ENCODE assay signal across 10 cellular contexts in genomic region chr18:25229080-25229479, GRCh38.
A peak's percentile ranks its signal among the peaks of the same experiment; 100 is the strongest.
DNase-seq lines count a peak whose midpoint lies in the region; TF ChIP-seq lines count a peak whose summit lies in the region.
"Had no signal": no experiment of that assay in that cellular context is flagged by ENCODE, and none has a peak within 500 bp of the region (broad histone marks: within the 10 kb centered on the region; RNA-seq: fewer than 3 reads in every experiment).

No MANE protein-coding gene starts in this region.

- H3K36me3 Mint-ChIP-seq in activated CD4-positive, alpha-beta T cell treated with anti-CD3 and anti-CD28 coated beads, Interleukin-2, amount 10 ng/mL, durations not matched to agents 7 days and 5 days (ENCODE audit: low read depth), result no peaks in the 10 kb centered on the region

- TF ChIP-seq POLR2A in adrenal gland (IDR thresholded peaks at IDR 0.05) (no peak), esophagus squamous epithelium (IDR thresholded peaks at IDR 0.05) (no peak)

- WGBS in adrenal gland, 4 donors, result 59 to 69% (median 65%) methylated on average over 3 of the region's 3 CpGs
- 15 to 24% methylated on average over 3 of the region's 3 CpGs for WGBS in esophagus squamous epithelium, 2 donors

- H3K4me3 Mint-ChIP-seq in activated CD4-positive, alpha-beta T cell treated with anti-CD3 and anti-CD28 coated beads, Interleukin-2, amount 10 ng/mL, durations not matched to agents 7 days and 5 days, result no peak overlapping the region

- H3K9me3 ChIP-seq in adrenal gland (replicated peaks in 1 of 3) (no peaks in the 10 kb centered on the region), esophagus squamous epithelium (no peaks in the 10 kb centered on the region)

- H3K36me3 ChIP-seq in adrenal gland (replicated peaks in 1 of 2), result no peaks in the 10 kb centered on the region
- peaks cover 0 to 5% (median 0%) of the 10 kb centered on the region in 3 donors for H3K36me3 ChIP-seq in esophagus squamous epithelium

- DNase-seq in COR-L47 (lab: John Stamatoyannopoulos, UW) (peak; percentile 13), LHCN-M2 (ENCODE audit: low read depth) (peak; percentile 60), adrenal gland (peak in 6 of 7 donors; percentile 22 to 64 (median 36)), iris pigment epithelial cell (ENCODE audit: low read depth) (peak; percentile 21), esophagus squamous epithelium (lab: John Stamatoyannopoulos, UW) (no peak), T-helper 2 cell (no peak), HK-2 (ENCODE audit: unreplicated experiment) (no peak)
- DNase-seq in activated CD4-positive, alpha-beta T cell treated with anti-CD3 and anti-CD28 coated beads, Interleukin-2, amount 10 ng/mL, durations not matched to agents 7 days and 5 days, result no peak
- DNase-seq: activated T-cell treated with anti-CD3 and anti-CD28 coated beads, Interleukin-2, amount 50 U/mL, for 48 hours; stimulated activated CD4-positive, alpha-beta T cell treated with anti-CD3 and anti-CD28 coated beads, Interleukin-4, amount 100 ng/mL, for 24 hours had no signal

- H3K27ac ChIP-seq in adrenal gland (peak overlapping the region in 1 of 5 donors; percentile 23), esophagus squamous epithelium (peak overlapping the region in 2 of 4 donors; percentile 32 to 71)

- TF ChIP-seq CTCF in adrenal gland (IDR thresholded peaks at IDR 0.05) (no peak), esophagus squamous epithelium (IDR thresholded peaks at IDR 0.05) (no peak)

- no peaks in the 10 kb centered on the region for H3K9me3 Mint-ChIP-seq in activated CD4-positive, alpha-beta T cell treated with anti-CD3 and anti-CD28 coated beads, Interleukin-2, amount 10 ng/mL, durations not matched to agents 7 days and 5 days

- no peaks in the 10 kb centered on the region for H3K27me3 ChIP-seq in adrenal gland
- no peaks in the 10 kb centered on the region for H3K27me3 ChIP-seq in esophagus squamous epithelium

- POLR2A ChIA-PET in activated CD4-positive, alpha-beta T cell treated with anti-CD3 and anti-CD28 coated beads, Interleukin-2, amount 10 ng/mL, durations not matched to agents 7 days and 5 days (lab: Charles Lee), result no interaction called here

- CTCF ChIA-PET in activated CD4-positive, alpha-beta T cell treated with anti-CD3 and anti-CD28 coated beads, Interleukin-2, amount 10 ng/mL, durations not matched to agents 7 days and 5 days (lab: Charles Lee), result no interaction called here

- no peak overlapping the region for H3K4me3 ChIP-seq in adrenal gland
- no peak overlapping the region for H3K4me3 ChIP-seq in esophagus squamous epithelium

- no peaks in the 10 kb centered on the region for H3K4me1 Mint-ChIP-seq in activated CD4-positive, alpha-beta T cell treated with anti-CD3 and anti-CD28 coated beads, Interleukin-2, amount 10 ng/mL, durations not matched to agents 7 days and 5 days

- peaks cover 7% of the 10 kb centered on the region for H3K27me3 Mint-ChIP-seq in activated CD4-positive, alpha-beta T cell treated with anti-CD3 and anti-CD28 coated beads, Interleukin-2, amount 10 ng/mL, durations not matched to agents 7 days and 5 days

- intact Hi-C loops in adrenal gland (cut with DNase I) (no loop called here), esophagus squamous epithelium (cut with DNase I) (no loop called here)

- no peak overlapping the region for H3K27ac Mint-ChIP-seq in activated CD4-positive, alpha-beta T cell treated with anti-CD3 and anti-CD28 coated beads, Interleukin-2, amount 10 ng/mL, durations not matched to agents 7 days and 5 days

- H3K4me1 ChIP-seq in adrenal gland (replicated peaks in 1 of 2) (peaks cover 3 to 29% of the 10 kb centered on the region in 2 donors), esophagus squamous epithelium (peaks cover 0 to 44% (median 8%) of the 10 kb centered on the region in 3 donors)

Comparison
In these comparisons a context has a peak if more than half of its experiments do, and no peak if none do; other contexts are left out.
1. DNase-seq: peak in COR-L47 (single experiment), LHCN-M2 (single experiment), adrenal gland (6 of 7) and iris pigment epithelial cell (single experiment); none in esophagus squamous epithelium (single experiment), activated CD4-positive, alpha-beta T cell treated with anti-CD3 and anti-CD28 coated beads, Interleukin-2, amount 10 ng/mL, durations not matched to agents 7 days and 5 days (single experiment), T-helper 2 cell (0 of 5) and HK-2 (single experiment).